ENCODE assay signal across 24 cellular contexts in genomic region chr16:5918553-5919127, GRCh38.
DNase-seq lines count a peak whose midpoint lies in the region; ATAC-seq, FAIRE-seq and TF ChIP-seq lines count a peak whose summit lies in the region.
"Had no signal": no experiment of that assay in that cellular context is flagged by ENCODE, and none has a peak within 500 bp of the region (broad histone marks: within the 10 kb centered on the region; RNA-seq: fewer than 3 reads in every experiment).

No MANE protein-coding gene starts in this region.

- H3K9ac ChIP-seq in colonic mucosa (ENCODE audit: low read depth in 2 of 2, low read length in 2 of 2): no peak overlapping the region
- no peak overlapping the region for H3K9ac ChIP-seq in HepG2 (ENCODE audit: insufficient read depth, low read depth, low read length)
- H3K9ac ChIP-seq: GM23248 had no signal

- H3K9me3 ChIP-seq in colonic mucosa (no peaks in the 10 kb centered on the region), HepG2 (ENCODE audit: low read length) (no peaks in the 10 kb centered on the region), ascending aorta (no peaks in the 10 kb centered on the region)
- H3K9me3 ChIP-seq: adrenal gland, sigmoid colon had no signal

- H4K20me1 ChIP-seq in HepG2 (ENCODE audit: insufficient read depth, low read length): no peaks in the 10 kb centered on the region

- DNase-seq in COLO668 (lab: John Stamatoyannopoulos, UW; ENCODE audit: unreplicated experiment): peak; percentile 3
- peak; percentile 10 for DNase-seq in HuH-7 (ENCODE audit: low spot score)
- peak; percentile 56 for DNase-seq in colonic mucosa
- DNase-seq in HepG2 (ENCODE audit: low spot score): peak; percentile 2
- DNase-seq in ascending aorta (ENCODE audit: low spot score in 2 of 2): no peak
- DNase-seq: activated CD4-positive, CD25-positive, alpha-beta regulatory T cell; activated CD8-positive, alpha-beta memory T cell treated with anti-CD3 and anti-CD28 coated beads, Interleukin-2, amount 10 ng/mL, durations not matched to agents 7 days and 5 days; adrenal gland; CD8-positive, alpha-beta memory T cell; effector CD4-positive, alpha-beta T cell; GF-D8; GM23248; heart right ventricle; NCI-H1436 treated with DMSO at 0.1 percent for 48 hours; NCI-H2227 treated with DMSO at 0.1 percent for 48 hours; occipital lobe; SIG-M5; sigmoid colon; stimulated activated CD4-positive, alpha-beta T cell treated with anti-CD3 and anti-CD28 coated beads, Interleukin-1b, Interleukin-23, amount 100 ng/mL, for 48 hours; substantia nigra had no signal

- no peak overlapping the region for H3K4me3 ChIP-seq in colonic mucosa
- no peak overlapping the region for H3K4me3 ChIP-seq in HepG2 (replicated peaks in 1 of 3; ENCODE audit: insufficient read depth in 1 of 3, low read depth in 2 of 3, low read length in 3 of 3)
- H3K4me3 ChIP-seq in ascending aorta: no peak overlapping the region
- H3K4me3 ChIP-seq: adrenal gland, GM23248, heart right ventricle, sigmoid colon had no signal

- H3K36me3 ChIP-seq in colonic mucosa (no peaks in the 10 kb centered on the region), HepG2 (replicated peaks in 1 of 2; ENCODE audit: control insufficient read depth in 1 of 2, insufficient read depth in 2 of 2, low read length in 2 of 2) (no peaks in the 10 kb centered on the region), ascending aorta (no peaks in the 10 kb centered on the region)
- H3K36me3 ChIP-seq: adrenal gland, heart right ventricle, sigmoid colon had no signal

- no peak for TF ChIP-seq RAD21 in HepG2 (CRISPR knock-in tag; IDR thresholded peaks at IDR 0.05)

- intact Hi-C loops in colonic mucosa (cut with DNase I): no loop called here
- intact Hi-C loops in HepG2 (cut with micrococcal nuclease; ENCODE audit: unreplicated experiment): loop anchor here (2.0 kb wide), 1 partner anchor 162 kb away; no protein-coding TSS in a partner anchor
- intact Hi-C loops in ascending aorta (cut with DNase I): loop anchor here (5.0 kb wide), 1 partner anchor 49 kb away; no protein-coding TSS in a partner anchor

- H3K4me1 ChIP-seq in colonic mucosa: no peaks in the 10 kb centered on the region
- H3K4me1 ChIP-seq in HepG2 (ENCODE audit: insufficient read depth, low read length): no peaks in the 10 kb centered on the region
- H3K4me1 ChIP-seq in ascending aorta: no peaks in the 10 kb centered on the region
- H3K4me1 ChIP-seq: adrenal gland, heart right ventricle, sigmoid colon had no signal

- POLR2A ChIA-PET in HepG2 (lab: Yijun Ruan, JAX): no interaction called here

- TF ChIP-seq CTCF in colonic mucosa (IDR thresholded peaks at IDR 0.05) (peak; percentile 23), HepG2 (CRISPR knock-in tag; IDR thresholded peaks at IDR 0.05) (peak; percentile 38), ascending aorta (IDR thresholded peaks at IDR 0.05) (no peak)

- no peak overlapping the region for H3K4me2 ChIP-seq in HepG2 (ENCODE audit: low read depth, low read length)

- no peak overlapping the region for H2AFZ ChIP-seq in HepG2 (ENCODE audit: low read length)
- H2AFZ ChIP-seq: GM23248 had no signal

- in situ Hi-C loops in HepG2 (cut with HindIII; ENCODE audit: extremely low pct_ligation_motif_present, low pct_unique_long_range_greater_than_20kb): no loop called here

- 0% methylated on average over 2 of the region's 4 CpGs for WGBS in HepG2 (ENCODE audit: low lambda C conversion rate)

- FAIRE-seq in HepG2 (lab: Jason Lieb, UNC): no peak
- FAIRE-seq: GM12892 had no signal

- BruUV-seq in HepG2 (replicated peaks; lab: Mats Ljungman, UMichigan): no TSS peak

- ATAC-seq in HepG2: peak; percentile 40; the same call in 1 of the 3 replicates
- ATAC-seq in GM19455 (IDR thresholded peaks at IDR 0.05; ENCODE audit: unreplicated experiment): no peak
- no peak for ATAC-seq in HG03565 (IDR thresholded peaks at IDR 0.05; ENCODE audit: unreplicated experiment)
- ATAC-seq in HG03439 (IDR thresholded peaks at IDR 0.05; ENCODE audit: unreplicated experiment): no peak
- ATAC-seq: activated CD8-positive, alpha-beta memory T cell treated with anti-CD3 and anti-CD28 coated beads, Interleukin-2, amount 10 ng/mL, durations not matched to agents 7 days and 5 days; heart right ventricle had no signal

- TF ChIP-seq POLR2A in HepG2 (IDR thresholded peaks at IDR 0.05; ENCODE audit: insufficient read depth in 1 of 2, low read depth in 2 of 2, low read length in 2 of 2): no peak

- CTCF ChIA-PET in HepG2 (lab: Yijun Ruan, JAX; ENCODE audit: low intra/inter-chr PET ratio, low total read pairs): interaction anchor here (0.7 kb wide), 1 partner anchor 725 kb away, joined by 3 read pairs; no protein-coding TSS in a partner anchor

- peak overlapping the region; percentile 53 for H3K27ac ChIP-seq in colonic mucosa
- H3K27ac ChIP-seq in HepG2 (ENCODE audit: extremely low read length, insufficient read depth, low read length): no peak overlapping the region
- no peak overlapping the region for H3K27ac ChIP-seq in ascending aorta
- H3K27ac ChIP-seq: adrenal gland, GM23248, heart right ventricle, sigmoid colon had no signal

- H3K79me2 ChIP-seq in HepG2 (ENCODE audit: insufficient read depth, low read length): no peaks in the 10 kb centered on the region

- no peaks in the 10 kb centered on the region for H3K27me3 ChIP-seq in colonic mucosa
- no peaks in the 10 kb centered on the region for H3K27me3 ChIP-seq in HepG2 (ENCODE audit: control insufficient read depth in 1 of 2, insufficient read depth in 2 of 2, low read length in 2 of 2)
- no peaks in the 10 kb centered on the region for H3K27me3 ChIP-seq in ascending aorta
- H3K27me3 ChIP-seq: adrenal gland had no signal

- TF ChIP-seq EP300 in HepG2 (IDR thresholded peaks at IDR 0.05; ENCODE audit: low read depth in 2 of 2, low read length in 2 of 2) (no peak), HepG2 (CRISPR knock-in tag; IDR thresholded peaks at IDR 0.05; ENCODE audit: borderline replicate concordance) (no peak)

TF ChIP-seq in HepG2, 621 proteins besides CTCF, POLR2A, EP300 and RAD21:
- TF ChIP-seq ZMYM3 (CRISPR knock-in tag; IDR thresholded peaks at IDR 0.05): no peak
- TF ChIP-seq SMC3 (IDR thresholded peaks at IDR 0.05; ENCODE audit: low read length): peak; percentile 24; the same call in 1 of the 2 replicates

Comparison
In these comparisons a context has a peak if more than half of its experiments do, and no peak if none do; other contexts are left out.
1. DNase-seq: peak in COLO668 (single experiment), HuH-7 (single experiment), colonic mucosa (single experiment) and HepG2 (single experiment); none in ascending aorta (0 of 2).
2. CTCF ChIP-seq: peak in colonic mucosa (single experiment) and HepG2 (single experiment); none in ascending aorta (0 of 3).